8 cellular contexts compared by ENCODE assay signal in the genomic region with DNA sequence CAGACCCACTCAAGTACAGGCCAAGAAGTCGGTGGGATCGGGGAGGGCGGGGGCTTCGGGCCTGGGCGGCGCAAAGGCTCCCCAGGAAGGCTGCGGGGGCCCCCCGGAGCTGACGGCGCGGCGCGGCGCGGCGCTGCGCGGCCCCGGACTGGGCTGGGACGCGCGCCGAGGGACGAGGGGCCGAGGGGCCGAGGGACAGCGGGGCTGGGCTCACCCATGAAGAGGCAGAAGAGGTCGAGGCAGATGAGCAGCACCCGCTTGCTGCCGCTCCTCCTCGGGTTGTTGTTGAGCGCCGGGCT. TPM values are rescaled to one million over a fixed set of nuclear protein-coding genes. Genes with fewer than 3 reads are reported as not detected.
DNase-seq lines count a peak whose midpoint lies in the region; ATAC-seq and TF ChIP-seq lines count a peak whose summit lies in the region.

No MANE protein-coding gene starts in this region.

- H3K18ac ChIP-seq in H9 (ENCODE audit: insufficient read length, low read depth, low read length), result no peak overlapping the region

- peak overlapping the region; percentile 84 to 95 (median 93); a peak in 6 of 7 replicates for H3K27ac Mint-ChIP-seq in H9
- H3K27ac Mint-ChIP-seq in activated naive CD8-positive, alpha-beta T cell treated with anti-CD3 and anti-CD28 coated beads, Interleukin-2, amount 10 ng/mL, durations not matched to agents 7 days and 5 days, result no peak overlapping the region
- H3K27ac Mint-ChIP-seq in stimulated activated naive CD8-positive, alpha-beta T cell treated with anti-CD3 and anti-CD28 coated beads, Interleukin-15, amount 100 ng/mL, for 72 hours, result no peak overlapping the region

- H2BK15ac ChIP-seq in H9 (ENCODE audit: low read depth, low read length), result no peak overlapping the region

- H3K36me3 Mint-ChIP-seq in H9 (ENCODE audit: insufficient read depth in 1 of 3, low read depth in 3 of 3), result peaks cover 0 to 5% (median 2%) of the 10 kb centered on the region in 3 experiments; a peak in 2 of 7 replicates
- H3K36me3 Mint-ChIP-seq in activated naive CD8-positive, alpha-beta T cell treated with anti-CD3 and anti-CD28 coated beads, Interleukin-2, amount 10 ng/mL, durations not matched to agents 7 days and 5 days, result no peaks in the 10 kb centered on the region

- H3K9me3 Mint-ChIP-seq in H9, result no peaks in the 10 kb centered on the region; a peak in 1 of 5 replicates
- H3K9me3 Mint-ChIP-seq in activated naive CD8-positive, alpha-beta T cell treated with anti-CD3 and anti-CD28 coated beads, Interleukin-2, amount 10 ng/mL, durations not matched to agents 7 days and 5 days, result no peaks in the 10 kb centered on the region
- H3K9me3 Mint-ChIP-seq in stimulated activated naive CD8-positive, alpha-beta T cell treated with anti-CD3 and anti-CD28 coated beads, Interleukin-15, amount 100 ng/mL, for 72 hours, result no peaks in the 10 kb centered on the region

- H3K4ac ChIP-seq in H9 (ENCODE audit: low read depth, low read length), result no peak overlapping the region

- H3K4me3 Mint-ChIP-seq in H9, result peak overlapping the region; percentile 94 to 97
- H3K4me3 Mint-ChIP-seq in activated naive CD8-positive, alpha-beta T cell treated with anti-CD3 and anti-CD28 coated beads, Interleukin-2, amount 10 ng/mL, durations not matched to agents 7 days and 5 days, result peak overlapping the region; percentile 84
- H3K4me3 Mint-ChIP-seq in stimulated activated naive CD8-positive, alpha-beta T cell treated with anti-CD3 and anti-CD28 coated beads, Interleukin-15, amount 100 ng/mL, for 72 hours, result peak overlapping the region; percentile 69 to 84

- no peak overlapping the region for H2BK120ac ChIP-seq in H9 (ENCODE audit: low read depth, low read length, poor library complexity, severe bottlenecking)

- H3K27me3 ChIP-seq in H9 (ENCODE audit: insufficient read depth, low read length), result no peaks in the 10 kb centered on the region

- H3K56ac ChIP-seq in H9 (ENCODE audit: insufficient read length, low read depth, low read length), result no peak overlapping the region

- peak overlapping the region; percentile 74 for H3K9ac ChIP-seq in H9 (ENCODE audit: extremely low read depth, insufficient read length, low read length)

- POLR2A ChIA-PET in activated naive CD8-positive, alpha-beta T cell treated with anti-CD3 and anti-CD28 coated beads, Interleukin-2, amount 10 ng/mL, durations not matched to agents 7 days and 5 days (lab: Charles Lee), result no interaction called here

- no peaks in the 10 kb centered on the region; the same call in none of the 2 replicates for H3K27me3 Mint-ChIP-seq in H9 (ENCODE audit: low read depth)
- peaks cover 51% of the 10 kb centered on the region for H3K27me3 Mint-ChIP-seq in activated naive CD8-positive, alpha-beta T cell treated with anti-CD3 and anti-CD28 coated beads, Interleukin-2, amount 10 ng/mL, durations not matched to agents 7 days and 5 days
- H3K27me3 Mint-ChIP-seq in stimulated activated naive CD8-positive, alpha-beta T cell treated with anti-CD3 and anti-CD28 coated beads, Interleukin-15, amount 100 ng/mL, for 72 hours, result peaks cover 47% of the 10 kb centered on the region

- peak overlapping the region; percentile 68 for H3K4me3 ChIP-seq in iPS-18c (ENCODE audit: insufficient read depth, low read depth, low read length)

- H4K8ac ChIP-seq in H9 (replicated peaks; ENCODE audit: insufficient read length, low read depth, low read length), result no peak overlapping the region

- H2BK5ac ChIP-seq in H9 (ENCODE audit: insufficient read length, low read length), result no peak overlapping the region

- H2BK20ac ChIP-seq in H9 (ENCODE audit: low read depth, low read length, poor library complexity, severe bottlenecking), result no peak overlapping the region

- TF ChIP-seq CTCF in 22Rv1 (IDR thresholded peaks at IDR 0.05), result no peak
- TF ChIP-seq CTCF in H9 (conservative IDR thresholded peaks at IDR 0.05), result no peak

- WGBS in H9 (ENCODE audit: extremely low coverage, insufficient read length, low lambda C conversion rate), result no CpG with 5 or more reads among the region's 33 CpGs

- H4K91ac ChIP-seq in H9 (ENCODE audit: insufficient read length, low read depth, low read length), result no peak overlapping the region

- H3K4me1 Mint-ChIP-seq in H9, result peaks cover 54 to 62% of the 10 kb centered on the region in 2 experiments
- peaks cover 9% of the 10 kb centered on the region for H3K4me1 Mint-ChIP-seq in activated naive CD8-positive, alpha-beta T cell treated with anti-CD3 and anti-CD28 coated beads, Interleukin-2, amount 10 ng/mL, durations not matched to agents 7 days and 5 days
- peaks cover 15% of the 10 kb centered on the region for H3K4me1 Mint-ChIP-seq in stimulated activated naive CD8-positive, alpha-beta T cell treated with anti-CD3 and anti-CD28 coated beads, Interleukin-15, amount 100 ng/mL, for 72 hours

- H3K27ac ChIP-seq in 22Rv1 (peak overlapping the region; percentile 79), H9 (ENCODE audit: insufficient read length, low read depth, low read length) (no peak overlapping the region)

- peak overlapping the region; percentile 16 for H3K14ac ChIP-seq in H9 (ENCODE audit: insufficient read depth, low read length)

- peak overlapping the region; percentile 74 for H3K4me2 ChIP-seq in H9 (ENCODE audit: insufficient read depth, insufficient read length, low read length)

- H3K9me3 ChIP-seq in H9 (ENCODE audit: control insufficient read depth, low read depth, low read length) (no peaks in the 10 kb centered on the region), iPS-18c (ENCODE audit: control insufficient read depth, insufficient read depth, low read length) (no peaks in the 10 kb centered on the region)

- no peak overlapping the region for H4K5ac ChIP-seq in H9 (ENCODE audit: insufficient read length, low read depth, low read length)

- ATAC-seq in activated naive CD8-positive, alpha-beta T cell treated with anti-CD3 and anti-CD28 coated beads, Interleukin-2, amount 10 ng/mL, durations not matched to agents 7 days and 5 days (ENCODE audit: low read depth), result peak; percentile 33
- ATAC-seq in stimulated activated naive CD8-positive, alpha-beta T cell treated with anti-CD3 and anti-CD28 coated beads, Interleukin-15, amount 100 ng/mL, for 72 hours, result peak; percentile 41
- ATAC-seq in GM21423 (IDR thresholded peaks at IDR 0.05; ENCODE audit: unreplicated experiment), result no peak

- no peak overlapping the region for H2BK12ac ChIP-seq in H9 (ENCODE audit: insufficient read length, low read depth, low read length)

- H3K79me1 ChIP-seq in H9 (ENCODE audit: insufficient read depth, low read depth, low read length, poor library complexity, severe bottlenecking), result no peaks in the 10 kb centered on the region

- H4K20me1 ChIP-seq in H9 (ENCODE audit: control insufficient read depth, insufficient read depth, insufficient read length), result no peaks in the 10 kb centered on the region

- DNase-seq in H9, result no peak
- no peak for DNase-seq in activated naive CD8-positive, alpha-beta T cell treated with anti-CD3 and anti-CD28 coated beads, Interleukin-2, amount 10 ng/mL, durations not matched to agents 7 days and 5 days
- peak in 1 of 2 donors; percentile 2 for DNase-seq in stimulated activated naive CD8-positive, alpha-beta T cell treated with anti-CD3 and anti-CD28 coated beads, Interleukin-15, amount 100 ng/mL, for 72 hours
- DNase-seq in NCI-H69 (lab: John Stamatoyannopoulos, UW), result no peak
- DNase-seq in GF-D8 (lab: John Stamatoyannopoulos, UW), result no peak

- peaks cover 5% of the 10 kb centered on the region; the same call in 1 of the 2 replicates for H3K4me1 ChIP-seq in H9 (ENCODE audit: insufficient read depth, low read length)

- H3K23ac ChIP-seq in H9 (ENCODE audit: insufficient read length, low read depth, low read length), result no peak overlapping the region

- no peak overlapping the region for H2AFZ ChIP-seq in H9 (ENCODE audit: low read length)

- no peak overlapping the region for H3T11ph ChIP-seq in H9 (ENCODE audit: low read length)

- H3K23me2 ChIP-seq in H9 (ENCODE audit: insufficient read length, low read depth, low read length, poor library complexity, severe bottlenecking), result peaks cover 9% of the 10 kb centered on the region

- no peak overlapping the region for H2AK5ac ChIP-seq in H9 (ENCODE audit: insufficient read length, low read length)

- H3K79me2 ChIP-seq in H9 (ENCODE audit: insufficient read depth, low read length), result peaks cover 42% of the 10 kb centered on the region

RNA-seq across cellular contexts. Expression of a gene that starts 0.8 kb away (rescaled TPM):
- total RNA-seq in H9 (2021), result 25.3 and 26.7 TPM in 2 replicates
- total RNA-seq in activated naive CD8-positive, alpha-beta T cell treated with anti-CD3 and anti-CD28 coated beads, Interleukin-2, amount 10 ng/mL, durations not matched to agents 7 days and 5 days, result under 1 TPM; 0.48 to 0.50 TPM

Comparison
In these comparisons a context has a peak if more than half of its experiments do, and no peak if none do; other contexts are left out.
1. H3K27ac Mint-ChIP-seq: peak in H9 (3 of 3); none in activated naive CD8-positive, alpha-beta T cell treated with anti-CD3 and anti-CD28 coated beads, Interleukin-2, amount 10 ng/mL, durations not matched to agents 7 days and 5 days (single experiment) and stimulated activated naive CD8-positive, alpha-beta T cell treated with anti-CD3 and anti-CD28 coated beads, Interleukin-15, amount 100 ng/mL, for 72 hours (0 of 2).
2. RNA of a gene that starts 0.8 kb away (total RNA-seq): 25.3 to 26.7 TPM in H9; 0.48 to 0.50 TPM in activated naive CD8-positive, alpha-beta T cell treated with anti-CD3 and anti-CD28 coated beads, Interleukin-2, amount 10 ng/mL, durations not matched to agents 7 days and 5 days; every median in the first group is over 10 times any median in the second.
3. Peak in every context shown above with its lines, with median percentiles within 50 percentile points of each other: H3K4me3 Mint-ChIP-seq.